Comparison of ENCODE assay signal across 9 cellular contexts in the genomic region with DNA sequence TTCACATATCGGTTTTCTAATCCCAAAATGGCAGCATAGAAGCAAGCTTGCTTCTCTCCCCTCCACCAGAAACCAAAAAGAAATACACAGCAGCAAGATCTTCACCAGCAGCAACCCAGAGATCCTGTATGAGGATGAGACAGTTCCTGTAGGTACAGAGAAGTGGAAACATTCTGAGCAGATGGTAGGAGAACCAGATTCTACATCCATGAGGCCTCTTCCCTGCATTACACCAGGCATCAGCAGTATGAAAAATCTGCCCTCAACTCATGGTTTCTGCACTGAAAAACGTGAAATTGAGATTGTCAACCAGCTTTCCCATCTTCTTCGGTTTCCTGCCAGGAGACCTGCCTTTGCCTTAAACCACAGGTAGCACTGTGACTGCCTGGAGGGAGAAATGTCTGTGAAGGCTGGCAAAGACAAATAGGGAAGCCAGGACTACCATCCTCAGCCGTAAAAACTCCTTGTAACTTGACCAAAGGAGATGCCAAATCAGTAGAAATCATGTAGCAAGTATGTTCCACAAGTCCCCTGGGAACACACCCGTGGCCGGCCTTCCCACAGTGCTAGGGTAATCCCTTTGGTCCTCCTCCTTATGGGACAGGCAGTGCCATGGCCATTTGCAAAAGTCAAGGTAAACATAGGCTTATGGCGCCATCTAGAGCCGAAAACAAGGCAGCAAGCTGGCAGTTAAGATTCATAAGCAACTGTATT. TPM values are rescaled to one million over a fixed set of nuclear protein-coding genes. Genes with fewer than 3 reads are reported as not detected.
DNase-seq lines count a peak whose midpoint lies in the region; ATAC-seq, FAIRE-seq and TF ChIP-seq lines count a peak whose summit lies in the region.
"Had no signal": no experiment of that assay in that cellular context is flagged by ENCODE, and none has a peak within 500 bp of the region (broad histone marks: within the 10 kb centered on the region; RNA-seq: fewer than 3 reads in every experiment).

No MANE protein-coding gene starts in this region.

- H3K9me3 ChIP-seq in mammary epithelial cell (replicated peaks; ENCODE audit: insufficient read depth, low read length) (peaks cover 13% of the 10 kb centered on the region), keratinocyte (ENCODE audit: control insufficient read depth, low read depth, low read length) (no peaks in the 10 kb centered on the region)

- CTCF ChIA-PET in mammary epithelial cell (lab: Charles Lee; ENCODE audit: low non-redundant PET), result interaction anchor here (0.6 kb wide), 3 partner anchors 21 to 266 kb away, joined by 3 to 4 read pairs (median 3); no protein-coding TSS in a partner anchor

- H3K4me3 ChIP-seq in mammary epithelial cell (replicated peaks in 1 of 3; ENCODE audit: insufficient read depth in 1 of 3, low read depth in 2 of 3, low read length in 3 of 3) (no peak overlapping the region), keratinocyte (ENCODE audit: control insufficient read depth in 2 of 3, extremely low read depth in 1 of 3, insufficient read depth in 2 of 3, low read depth in 1 of 3, low read length in 3 of 3) (no peak overlapping the region)

- no peaks in the 10 kb centered on the region for H4K20me1 ChIP-seq in mammary epithelial cell (ENCODE audit: insufficient read depth, low read length)
- H4K20me1 ChIP-seq in keratinocyte (ENCODE audit: control insufficient read depth, extremely low read depth, insufficient read depth, low read length), result no peaks in the 10 kb centered on the region

- H2AFZ ChIP-seq in mammary epithelial cell (ENCODE audit: low read depth, low read length) (peak overlapping the region; percentile 77), keratinocyte (ENCODE audit: control insufficient read depth, low read length) (peak overlapping the region; percentile 10)

- TF ChIP-seq POLR2A in H54 (IDR thresholded peaks at IDR 0.05; ENCODE audit: low read depth, low read length), result no peak

- in situ Hi-C loops in mammary epithelial cell (cut with MboI; ENCODE audit: low sequenced_read_pairs in 2 of 2), result loop anchor here in 1 of 2 donors (25.0 kb wide), 1 partner anchor 797 kb away; no protein-coding TSS in a partner anchor

- WGBS in mammary epithelial cell (ENCODE audit: low coverage, missing lambda C conversion rate), result 18% methylated on average over 7 of the region's 8 CpGs

- dilution Hi-C loops in mammary epithelial cell (cut with HindIII; ENCODE audit: low sequenced_read_pairs), result loop anchor here (5.0 to 25.0 kb wide), 3 partner anchors 297 to 547 kb away; a partner anchor contains a TSS
- dilution Hi-C loops in keratinocyte (cut with MboI; ENCODE audit: extremely low pct_ligation_motif_present, low sequenced_read_pairs), result no loop called here

- H3K4me1 ChIP-seq in mammary epithelial cell (ENCODE audit: insufficient read depth, low read length) (peaks cover 7% of the 10 kb centered on the region), keratinocyte (ENCODE audit: control insufficient read depth, extremely low read depth, insufficient read depth, low read length) (peaks cover 3% of the 10 kb centered on the region)

- H3K9ac ChIP-seq in mammary epithelial cell (ENCODE audit: insufficient read depth, low read length) (peak overlapping the region; percentile 9), keratinocyte (ENCODE audit: control insufficient read depth, extremely low read depth, insufficient read depth, low read length) (no peak overlapping the region)

- H3K4me2 ChIP-seq in mammary epithelial cell (ENCODE audit: insufficient read depth, low read depth, low read length) (peak overlapping the region; percentile 20), keratinocyte (ENCODE audit: control insufficient read depth, extremely low read depth, insufficient read depth, low read depth, low read length) (no peak overlapping the region)

- H3K27me3 ChIP-seq in mammary epithelial cell (ENCODE audit: insufficient read depth, low read length) (no peaks in the 10 kb centered on the region), keratinocyte (ENCODE audit: control insufficient read depth, extremely low read depth, insufficient read depth, low read length) (no peaks in the 10 kb centered on the region)

- FAIRE-seq in H54 (lab: Jason Lieb, UNC) (peak; percentile 85), keratinocyte (lab: Jason Lieb, UNC) (peak; percentile 88)
- FAIRE-seq: endometrium had no signal

- no peaks in the 10 kb centered on the region for H3K9me1 ChIP-seq in keratinocyte (ENCODE audit: control insufficient read depth, extremely low read depth, insufficient read depth, low read length)

- TF ChIP-seq CTCF in mammary epithelial cell (conservative IDR thresholded peaks at IDR 0.05 in 1 of 2, IDR thresholded peaks at IDR 0.05 in 1 of 2; ENCODE audit: extremely low read depth in 1 of 2, insufficient read depth in 1 of 2, low read depth in 1 of 2, low read length in 2 of 2) (peak; percentile 83 to 89), keratinocyte (optimal IDR thresholded peaks at IDR 0.05 in 1 of 3, IDR thresholded peaks at IDR 0.05 in 1 of 3, conservative IDR thresholded peaks at IDR 0.05 in 1 of 3; ENCODE audit: extremely low read depth in 1 of 3, insufficient read depth in 2 of 3, low read length in 3 of 3) (peak; percentile 69 to 78 (median 74))

- peak overlapping the region; percentile 30 for H3K27ac ChIP-seq in mammary epithelial cell (ENCODE audit: insufficient read depth, low read depth, low read length)
- peak overlapping the region; percentile 34 for H3K27ac ChIP-seq in keratinocyte (ENCODE audit: control insufficient read depth, insufficient read depth, low read length)

- intact Hi-C loops in mammary epithelial cell (cut with micrococcal nuclease), result loop anchor here (1.0 to 10.0 kb wide), 9 partner anchors 35 to 792 kb away; a partner anchor contains a TSS

- peaks cover 17% of the 10 kb centered on the region for H3K79me2 ChIP-seq in mammary epithelial cell (ENCODE audit: insufficient read depth, low read length)
- H3K79me2 ChIP-seq in keratinocyte (ENCODE audit: control insufficient read depth, insufficient read depth, low read length), result no peaks in the 10 kb centered on the region

- no peak for ATAC-seq in HG03196 (IDR thresholded peaks at IDR 0.05; ENCODE audit: unreplicated experiment)

- H3K36me3 ChIP-seq in mammary epithelial cell (ENCODE audit: insufficient read depth, low read length) (peaks cover 6% of the 10 kb centered on the region), keratinocyte (ENCODE audit: control insufficient read depth in 2 of 2, extremely low read depth in 1 of 2, insufficient read depth in 2 of 2, low read length in 2 of 2) (peaks cover 3 to 7% of the 10 kb centered on the region in 2 experiments)

- BruUV-seq in mammary epithelial cell (replicated peaks; lab: Mats Ljungman, UMichigan), result no TSS peak

- peak; percentile 78 for DNase-seq in GM04504 (ENCODE audit: low read depth)
- DNase-seq in H54 (ENCODE audit: insufficient read length, low spot score), result no peak
- DNase-seq in NCI-H1105 (lab: John Stamatoyannopoulos, UW), result peak; percentile 29
- DNase-seq in SW480 (ENCODE audit: low spot score), result peak; percentile 75
- peak; percentile 76 for DNase-seq in mammary epithelial cell
- DNase-seq in keratinocyte (ENCODE audit: low read depth, low spot score), result peak; percentile 55
- peak; percentile 60 for DNase-seq in stimulated activated CD4-positive, alpha-beta T cell treated with anti-CD3 and anti-CD28 coated beads, Interleukin-15, amount 100 ng/mL, for 24 hours

RNA-seq across cellular contexts. Expression of a gene that starts 24.0 kb away (rescaled TPM):
- 10 to 100 TPM; 63.2 to 68.5 TPM for total RNA-seq in mammary epithelial cell
- polyA plus RNA-seq in mammary epithelial cell (11.5 TPM), keratinocyte (8.9 to 30.4 TPM (median 27.0 TPM) in 3 replicates)
- polyA minus RNA-seq in mammary epithelial cell (73.2 TPM), keratinocyte (4.9 to 54.3 TPM (median 33.5 TPM) in 3 replicates)
- polyA plus RNA-seq in keratinocyte (2011; ENCODE audit: low read depth), result 9.7 TPM
- 13.2 and 23.9 TPM in 2 replicates for polyA plus RNA-seq in keratinocyte (2011; cell fraction: cytosol; rRNA removed)
- 32.4 and 45.1 TPM in 2 replicates for polyA plus RNA-seq in keratinocyte (2011; cell fraction: nucleus; rRNA removed)
- polyA plus RNA-seq in keratinocyte (2012; ENCODE audit: low replicate concordance), result 9.0 and 10.8 TPM in 2 replicates
- 33.4 TPM for polyA minus RNA-seq in keratinocyte (2011; cell fraction: cytosol; rRNA and poly(A)+ RNA removed)
- polyA minus RNA-seq in keratinocyte (2011; cell fraction: nucleus; rRNA and poly(A)+ RNA removed), result 34.2 and 75.0 TPM in 2 replicates

RNA-seq across cellular contexts. Expression of a gene that starts 34.9 kb away (rescaled TPM):
- total RNA-seq in mammary epithelial cell, result 10 to 100 TPM in 1 of 2 donors, 1 to 10 TPM in 1; 2.3 to 34.1 TPM
- polyA plus RNA-seq in mammary epithelial cell (4.8 TPM), keratinocyte (0.96 to 39.7 TPM (median 9.7 TPM) in 3 replicates)
- polyA minus RNA-seq in mammary epithelial cell (5.5 TPM), keratinocyte (0.69 to 8.7 TPM (median 2.0 TPM) in 3 replicates)
- polyA plus RNA-seq in keratinocyte (2011; ENCODE audit: low read depth), result 1.6 TPM
- 10.4 and 20.3 TPM in 2 replicates for polyA plus RNA-seq in keratinocyte (2011; cell fraction: cytosol; rRNA removed)
- 115 and 181 TPM in 2 replicates for polyA plus RNA-seq in keratinocyte (2011; cell fraction: nucleus; rRNA removed)
- 0.99 and 5.7 TPM in 2 replicates for polyA plus RNA-seq in keratinocyte (2012; ENCODE audit: low replicate concordance)
- 18.2 TPM for polyA minus RNA-seq in keratinocyte (2011; cell fraction: cytosol; rRNA and poly(A)+ RNA removed)
- 38.9 and 54.1 TPM in 2 replicates for polyA minus RNA-seq in keratinocyte (2011; cell fraction: nucleus; rRNA and poly(A)+ RNA removed)
